In the genomic region with DNA sequence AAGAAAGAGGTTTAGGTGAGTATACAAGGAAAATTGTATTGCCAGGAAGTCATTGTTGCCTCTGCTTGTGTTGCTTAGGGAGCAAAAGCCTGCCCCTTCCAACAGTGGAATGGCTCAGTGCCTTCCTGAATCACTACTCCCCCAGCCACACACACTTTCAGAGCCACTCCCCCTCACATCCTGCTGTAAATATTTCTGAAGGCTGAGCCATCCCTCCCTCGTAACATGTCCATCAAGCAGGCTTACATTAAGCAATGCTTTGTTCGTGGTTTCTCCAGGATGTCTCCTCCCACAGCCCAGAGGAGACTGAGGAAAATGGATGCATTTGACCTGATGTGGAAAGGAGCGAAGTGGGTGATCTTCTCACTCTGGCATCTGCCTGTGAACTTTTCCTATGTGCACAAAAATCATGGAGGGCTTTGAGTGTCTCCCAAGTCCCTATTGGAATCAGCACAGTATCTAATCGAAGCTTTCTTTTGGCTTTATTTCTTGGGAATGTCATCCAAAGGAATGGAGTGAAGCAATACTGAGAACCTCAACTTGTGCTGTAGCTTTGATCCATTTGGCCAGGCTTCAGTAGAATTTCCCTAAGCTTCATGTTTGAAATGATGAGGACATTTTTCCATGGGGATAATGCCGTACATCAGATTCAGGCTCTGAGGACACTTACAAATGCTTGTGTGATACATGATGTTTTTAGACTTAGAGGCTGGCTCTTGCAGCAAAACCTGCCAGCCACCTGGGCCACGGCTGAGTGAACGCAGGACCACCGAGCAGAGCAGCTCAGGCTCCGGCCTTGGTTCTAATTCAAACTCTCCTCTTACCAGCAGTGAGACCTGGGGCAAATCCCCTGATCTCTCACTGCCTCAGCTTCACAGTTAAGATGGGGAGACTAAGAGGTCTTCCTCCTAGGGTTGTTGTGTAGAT, we compare ENCODE assay signal across 9 cellular contexts.
DNase-seq lines count a peak whose midpoint lies in the region; ATAC-seq and TF ChIP-seq lines count a peak whose summit lies in the region.
"Had no signal": no experiment of that assay in that cellular context is flagged by ENCODE, and none has a peak within 500 bp of the region (broad histone marks: within the 10 kb centered on the region; RNA-seq: fewer than 3 reads in every experiment).

No MANE protein-coding gene starts in this region.

- no peak for TF ChIP-seq CTCF in CD14-positive monocyte (IDR thresholded peaks at IDR 0.05)

- no peaks in the 10 kb centered on the region for H3K36me3 ChIP-seq in naive thymus-derived CD4-positive, alpha-beta T cell (ENCODE audit: control insufficient read depth in 2 of 3, insufficient read depth in 3 of 3, low read length in 3 of 3)

- no peaks in the 10 kb centered on the region for H3K9me3 Mint-ChIP-seq in CD14-positive monocyte
- peaks cover 0 to 2% (median 0%) of the 10 kb centered on the region in 11 donors for H3K9me3 Mint-ChIP-seq in naive thymus-derived CD4-positive, alpha-beta T cell
- no peaks in the 10 kb centered on the region for H3K9me3 Mint-ChIP-seq in stimulated activated effector memory CD8-positive, alpha-beta T cell treated with anti-CD3 and anti-CD28 coated beads, Interleukin-12 subunit alpha, Interleukin-12 subunit beta, amount 100 ng/mL, for 72 hours

- H3K4me3 Mint-ChIP-seq in CD14-positive monocyte: peak overlapping the region in 1 of 2 donors; percentile 44
- no peak overlapping the region for H3K4me3 Mint-ChIP-seq in naive thymus-derived CD4-positive, alpha-beta T cell
- H3K4me3 Mint-ChIP-seq in stimulated activated effector memory CD8-positive, alpha-beta T cell treated with anti-CD3 and anti-CD28 coated beads, Interleukin-12 subunit alpha, Interleukin-12 subunit beta, amount 100 ng/mL, for 72 hours: no peak overlapping the region

- H3K27ac Mint-ChIP-seq in CD14-positive monocyte: peak overlapping the region in 4 of 7 donors; percentile 3 to 90 (median 79)
- H3K27ac Mint-ChIP-seq in naive thymus-derived CD4-positive, alpha-beta T cell: no peak overlapping the region
- no peak overlapping the region for H3K27ac Mint-ChIP-seq in stimulated activated effector memory CD8-positive, alpha-beta T cell treated with anti-CD3 and anti-CD28 coated beads, Interleukin-12 subunit alpha, Interleukin-12 subunit beta, amount 100 ng/mL, for 72 hours

- H3K36me3 Mint-ChIP-seq in CD14-positive monocyte: no peaks in the 10 kb centered on the region
- H3K36me3 Mint-ChIP-seq in naive thymus-derived CD4-positive, alpha-beta T cell: no peaks in the 10 kb centered on the region
- no peaks in the 10 kb centered on the region for H3K36me3 Mint-ChIP-seq in stimulated activated effector memory CD8-positive, alpha-beta T cell treated with anti-CD3 and anti-CD28 coated beads, Interleukin-12 subunit alpha, Interleukin-12 subunit beta, amount 100 ng/mL, for 72 hours

- DNase-seq in CD14-positive monocyte (ENCODE audit: low spot score): no peak
- DNase-seq in NCI-H69 (lab: John Stamatoyannopoulos, UW): peak; percentile 82
- DNase-seq in dermis microvascular lymphatic vessel endothelial cell (ENCODE audit: low read depth in 2 of 2): peak; percentile 57 to 82
- DNase-seq in naive thymus-derived CD4-positive, alpha-beta T cell: no peak
- no peak for DNase-seq in stimulated activated effector memory CD8-positive, alpha-beta T cell treated with anti-CD3 and anti-CD28 coated beads, Interleukin-12 subunit alpha, Interleukin-12 subunit beta, amount 100 ng/mL, for 72 hours (ENCODE audit: low spot score in 2 of 2)

- POLR2A ChIA-PET in naive thymus-derived CD4-positive, alpha-beta T cell (lab: Charles Lee): no interaction called here

- no peaks in the 10 kb centered on the region for H3K4me1 ChIP-seq in naive thymus-derived CD4-positive, alpha-beta T cell (ENCODE audit: control insufficient read depth in 2 of 2, insufficient read depth in 2 of 2, low read length in 2 of 2)

- no peaks in the 10 kb centered on the region for H3K27me3 Mint-ChIP-seq in CD14-positive monocyte (ENCODE audit: low read depth in 3 of 3)
- H3K27me3 Mint-ChIP-seq in naive thymus-derived CD4-positive, alpha-beta T cell: peaks cover 10 to 40% (median 18%) of the 10 kb centered on the region in 5 donors

- no peaks in the 10 kb centered on the region for H3K27me3 ChIP-seq in naive thymus-derived CD4-positive, alpha-beta T cell (ENCODE audit: control insufficient read depth in 2 of 2, insufficient read depth in 2 of 2, low read length in 2 of 2)

- no peak overlapping the region for H3K4me3 ChIP-seq in naive thymus-derived CD4-positive, alpha-beta T cell (ENCODE audit: low read length)
- H3K4me3 ChIP-seq: GM12878 had no signal

- intact Hi-C loops in CD14-positive monocyte (cut with micrococcal nuclease): no loop called here
- intact Hi-C loops in naive thymus-derived CD4-positive, alpha-beta T cell (cut with micrococcal nuclease): no loop called here

- no peaks in the 10 kb centered on the region for H3K9me3 ChIP-seq in naive thymus-derived CD4-positive, alpha-beta T cell (ENCODE audit: control insufficient read depth in 2 of 3, low read length in 3 of 3)

- H3K27ac ChIP-seq in naive thymus-derived CD4-positive, alpha-beta T cell (ENCODE audit: low read depth, low read length): no peak overlapping the region

- ATAC-seq in naive thymus-derived CD4-positive, alpha-beta T cell: peak; percentile 58
- ATAC-seq in GM19035 (IDR thresholded peaks at IDR 0.05; ENCODE audit: unreplicated experiment) (no peak), HG03039 (IDR thresholded peaks at IDR 0.05; ENCODE audit: unreplicated experiment) (no peak), GM19324 (IDR thresholded peaks at IDR 0.05; ENCODE audit: low FRiP score, unreplicated experiment) (no peak)
- no peak for ATAC-seq in stimulated activated effector memory CD8-positive, alpha-beta T cell treated with anti-CD3 and anti-CD28 coated beads, Interleukin-12 subunit alpha, Interleukin-12 subunit beta, amount 100 ng/mL, for 72 hours
- ATAC-seq: GM12878 had no signal

- CTCF ChIA-PET in naive thymus-derived CD4-positive, alpha-beta T cell (lab: Charles Lee): no interaction called here

- H3K4me1 Mint-ChIP-seq in CD14-positive monocyte: peaks cover 26% of the 10 kb centered on the region
- H3K4me1 Mint-ChIP-seq in naive thymus-derived CD4-positive, alpha-beta T cell: no peaks in the 10 kb centered on the region
- no peaks in the 10 kb centered on the region for H3K4me1 Mint-ChIP-seq in stimulated activated effector memory CD8-positive, alpha-beta T cell treated with anti-CD3 and anti-CD28 coated beads, Interleukin-12 subunit alpha, Interleukin-12 subunit beta, amount 100 ng/mL, for 72 hours

Comparison
In these comparisons a context has a peak if more than half of its experiments do, and no peak if none do; other contexts are left out.
1. DNase-seq: peak in NCI-H69 (single experiment) and dermis microvascular lymphatic vessel endothelial cell (2 of 2); none in CD14-positive monocyte (single experiment), naive thymus-derived CD4-positive, alpha-beta T cell (0 of 9) and stimulated activated effector memory CD8-positive, alpha-beta T cell treated with anti-CD3 and anti-CD28 coated beads, Interleukin-12 subunit alpha, Interleukin-12 subunit beta, amount 100 ng/mL, for 72 hours (0 of 2).
2. H3K27ac Mint-ChIP-seq: peak in CD14-positive monocyte (4 of 7); none in naive thymus-derived CD4-positive, alpha-beta T cell (0 of 9) and stimulated activated effector memory CD8-positive, alpha-beta T cell treated with anti-CD3 and anti-CD28 coated beads, Interleukin-12 subunit alpha, Interleukin-12 subunit beta, amount 100 ng/mL, for 72 hours (single experiment).